11 cellular contexts compared by ENCODE assay signal in the genomic region with DNA sequence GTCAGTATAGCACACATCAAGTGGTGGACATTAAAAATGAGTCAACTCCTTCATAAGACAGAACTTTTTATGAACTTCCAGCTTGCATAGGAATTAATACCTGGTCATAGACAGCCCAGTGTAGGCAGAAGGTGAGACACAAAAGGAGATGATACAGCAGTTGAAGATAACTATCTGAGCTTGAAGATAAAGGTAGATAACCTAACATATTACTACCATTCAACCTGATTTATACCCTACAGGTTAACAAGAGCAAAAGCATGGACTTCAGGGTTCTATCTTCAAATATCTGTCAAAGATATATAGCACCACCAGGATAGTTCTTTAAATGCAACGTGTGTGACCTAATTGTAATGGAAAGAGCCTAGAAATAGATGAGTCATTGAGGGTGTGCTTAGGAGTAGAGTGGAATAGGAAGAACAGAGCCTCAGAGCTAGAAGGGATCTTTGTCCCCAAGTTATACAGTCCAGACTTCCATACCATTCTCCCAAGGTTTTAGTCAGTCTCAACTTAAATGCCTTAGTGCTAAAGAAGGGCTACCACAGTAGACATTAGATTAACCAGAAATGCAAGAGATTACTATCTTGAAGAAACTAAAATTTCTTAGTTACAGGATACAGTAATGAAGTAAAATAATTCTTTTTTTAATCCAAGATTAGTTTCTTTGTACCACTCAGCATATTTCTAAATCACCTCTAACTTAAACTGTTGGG. TPM values are rescaled to one million over a fixed set of nuclear protein-coding genes. Genes with fewer than 3 reads are reported as not detected.
DNase-seq lines count a peak whose midpoint lies in the region; TF ChIP-seq lines count a peak whose summit lies in the region.
"Had no signal": no experiment of that assay in that cellular context is flagged by ENCODE, and none has a peak within 500 bp of the region (broad histone marks: within the 10 kb centered on the region; RNA-seq: fewer than 3 reads in every experiment).

No MANE protein-coding gene starts in this region.

- DNase-seq in MCF 10A (ENCODE audit: unreplicated experiment) = peak; percentile 46
- DNase-seq in breast epithelium (ENCODE audit: low spot score in 2 of 2) = no peak
- DNase-seq in SW480 (ENCODE audit: low spot score) = peak; percentile 35
- peak; percentile 8 for DNase-seq in fibroblast of peridontal ligament (ENCODE audit: extremely low read depth)
- no peak for DNase-seq in globus pallidus (ENCODE audit: low spot score)
- no peak for DNase-seq in retina
- DNase-seq in activated T-helper 2 cell treated with anti-CD3 and anti-CD28 coated beads, Interferon-gamma antibody, Interleukin-2, Interleukin-4, amounts not matched to agents 10 μg/mL and 5 μg/mL and 100 μg/mL, durations not matched to agents 14 hours and 24 hours and 36 hours (ENCODE audit: low spot score) = no peak
- DNase-seq in GM10248 (ENCODE audit: extremely low spot score) = no peak
- DNase-seq: activated T-cell treated with anti-CD3 and anti-CD28 coated beads, Interleukin-2, amount 50 U/mL, for 48 hours; dorsolateral prefrontal cortex had no signal

- no TSS peak for BruUV-seq in MCF 10A (replicated peaks; lab: Mats Ljungman, UMichigan)

- no peaks in the 10 kb centered on the region for H3K4me1 ChIP-seq in breast epithelium

- H3K4me3 Mint-ChIP-seq in MCF 10A (ENCODE audit: unreplicated experiment) = no peak overlapping the region
- no peak overlapping the region for H3K4me3 Mint-ChIP-seq in activated T-helper 2 cell treated with anti-CD3 and anti-CD28 coated beads, Interferon-gamma antibody, Interleukin-2, Interleukin-4, amounts not matched to agents 10 μg/mL and 5 μg/mL and 100 μg/mL, durations not matched to agents 14 hours and 24 hours and 36 hours (ENCODE audit: low read depth)

- no peak overlapping the region for H3K4me3 ChIP-seq in breast epithelium
- H3K4me3 ChIP-seq: dorsolateral prefrontal cortex, right atrium auricular region had no signal

- no peak for TF ChIP-seq POLR2A in breast epithelium (IDR thresholded peaks at IDR 0.05)

- H3K9me3 Mint-ChIP-seq in MCF 10A (ENCODE audit: unreplicated experiment) = no peaks in the 10 kb centered on the region
- no peaks in the 10 kb centered on the region for H3K9me3 Mint-ChIP-seq in activated T-helper 2 cell treated with anti-CD3 and anti-CD28 coated beads, Interferon-gamma antibody, Interleukin-2, Interleukin-4, amounts not matched to agents 10 μg/mL and 5 μg/mL and 100 μg/mL, durations not matched to agents 14 hours and 24 hours and 36 hours

- no peak overlapping the region for H3K27ac Mint-ChIP-seq in MCF 10A (ENCODE audit: low read depth, unreplicated experiment)
- H3K27ac Mint-ChIP-seq in activated T-helper 2 cell treated with anti-CD3 and anti-CD28 coated beads, Interferon-gamma antibody, Interleukin-2, Interleukin-4, amounts not matched to agents 10 μg/mL and 5 μg/mL and 100 μg/mL, durations not matched to agents 14 hours and 24 hours and 36 hours = no peak overlapping the region

- POLR2A ChIA-PET in MCF 10A (lab: Yijun Ruan, JAX) = interaction anchor here (0.6 to 3.8 kb wide), 2 partner anchors 9 to 206 kb away, joined by 4 to 31 read pairs; partner anchors contain the start of gene ZNF800
- POLR2A ChIA-PET in GM10248 (lab: Yijun Ruan, JAX) = interaction anchor here (1.9 kb wide), 1 partner anchor 8 kb away, joined by 4 read pairs; no protein-coding TSS in a partner anchor

- no peaks in the 10 kb centered on the region for H3K27me3 Mint-ChIP-seq in MCF 10A (ENCODE audit: insufficient read depth, unreplicated experiment)
- no peaks in the 10 kb centered on the region for H3K27me3 Mint-ChIP-seq in activated T-helper 2 cell treated with anti-CD3 and anti-CD28 coated beads, Interferon-gamma antibody, Interleukin-2, Interleukin-4, amounts not matched to agents 10 μg/mL and 5 μg/mL and 100 μg/mL, durations not matched to agents 14 hours and 24 hours and 36 hours (ENCODE audit: low read depth)

- no peaks in the 10 kb centered on the region for H3K36me3 ChIP-seq in breast epithelium
- H3K36me3 ChIP-seq: right atrium auricular region had no signal

- intact Hi-C loops in MCF 10A (cut with micrococcal nuclease) (no loop called here), breast epithelium (cut with DNase I; ENCODE audit: low total_unique reads) (no loop called here)
- intact Hi-C loops in activated T-helper 2 cell treated with anti-CD3 and anti-CD28 coated beads, Interferon-gamma antibody, Interleukin-2, Interleukin-4, amounts not matched to agents 10 μg/mL and 5 μg/mL and 100 μg/mL, durations not matched to agents 14 hours and 24 hours and 36 hours (cut with micrococcal nuclease) = no loop called here

- peaks cover 46% of the 10 kb centered on the region for H3K36me3 Mint-ChIP-seq in MCF 10A (ENCODE audit: insufficient read depth, unreplicated experiment)
- peaks cover 57% of the 10 kb centered on the region for H3K36me3 Mint-ChIP-seq in activated T-helper 2 cell treated with anti-CD3 and anti-CD28 coated beads, Interferon-gamma antibody, Interleukin-2, Interleukin-4, amounts not matched to agents 10 μg/mL and 5 μg/mL and 100 μg/mL, durations not matched to agents 14 hours and 24 hours and 36 hours (ENCODE audit: low read depth)

- H3K9me3 ChIP-seq in breast epithelium = no peaks in the 10 kb centered on the region
- H3K9me3 ChIP-seq: right atrium auricular region had no signal

- no peaks in the 10 kb centered on the region for H3K27me3 ChIP-seq in breast epithelium
- H3K27me3 ChIP-seq: dorsolateral prefrontal cortex, right atrium auricular region had no signal

- no peak overlapping the region for H3K27ac ChIP-seq in breast epithelium
- H3K27ac ChIP-seq: dorsolateral prefrontal cortex, right atrium auricular region had no signal

- TF ChIP-seq CTCF in MCF 10A (IDR thresholded peaks at IDR 0.05; ENCODE audit: unreplicated experiment) (no peak), breast epithelium (IDR thresholded peaks at IDR 0.05) (no peak), GM10248 (IDR thresholded peaks at IDR 0.05; ENCODE audit: control extremely low read depth, extremely low read depth, low read depth, missing control alignments) (no peak)

- peaks cover 28% of the 10 kb centered on the region for H3K4me1 Mint-ChIP-seq in MCF 10A (ENCODE audit: insufficient read depth, unreplicated experiment)
- peaks cover 48% of the 10 kb centered on the region for H3K4me1 Mint-ChIP-seq in activated T-helper 2 cell treated with anti-CD3 and anti-CD28 coated beads, Interferon-gamma antibody, Interleukin-2, Interleukin-4, amounts not matched to agents 10 μg/mL and 5 μg/mL and 100 μg/mL, durations not matched to agents 14 hours and 24 hours and 36 hours (ENCODE audit: low read depth)

- CTCF ChIA-PET in MCF 10A (lab: Yijun Ruan, JAX) (interaction anchor here (0.7 to 1.4 kb wide), 5 partner anchors 9 to 353 kb away, joined by 3 to 6 read pairs (median 3); partner anchors contain the start of gene ZNF800), GM10248 (lab: Yijun Ruan, JAX) (interaction anchor here (1.0 to 2.3 kb wide), 6 partner anchors 9 to 64 kb away, joined by 3 to 11 read pairs (median 6); partner anchors contain the start of gene ZNF800)

RNA-seq across cellular contexts. Expression of gene ZNF800, which starts 9.2 kb away (rescaled TPM):
- total RNA-seq in MCF 10A (2022) (51.7 and 55.1 TPM in 2 replicates), breast epithelium (10 to 100 TPM; 29.5 to 51.1 (median 31.0) TPM)
- 40.2 and 40.8 TPM in 2 replicates for total RNA-seq in activated T-helper 2 cell treated with anti-CD3 and anti-CD28 coated beads, Interferon-gamma antibody, Interleukin-2, Interleukin-4, amounts not matched to agents 10 μg/mL and 5 μg/mL and 100 μg/mL, durations not matched to agents 14 hours and 24 hours and 36 hours

Comparison
In these comparisons a context has a peak if more than half of its experiments do, and no peak if none do; other contexts are left out.
1. DNase-seq: peak in MCF 10A (single experiment), SW480 (single experiment) and fibroblast of peridontal ligament (single experiment); none in breast epithelium (0 of 2), globus pallidus (single experiment), retina (single experiment), activated T-helper 2 cell treated with anti-CD3 and anti-CD28 coated beads, Interferon-gamma antibody, Interleukin-2, Interleukin-4, amounts not matched to agents 10 μg/mL and 5 μg/mL and 100 μg/mL, durations not matched to agents 14 hours and 24 hours and 36 hours (single experiment) and GM10248 (single experiment).